Comparison of ENCODE assay signal across 26 cellular contexts in genomic region chr10:27801171-27801785, GRCh38. TPM values are rescaled to one million over a fixed set of nuclear protein-coding genes. Genes with fewer than 3 reads are reported as not detected.
"Had no signal": no experiment of that assay in that cellular context is flagged by ENCODE, and none has a peak within 500 bp of the region (broad histone marks: within the 10 kb centered on the region; RNA-seq: fewer than 3 reads in every experiment).

No MANE protein-coding gene starts in this region.

- ATAC-seq: activated CD8-positive, alpha-beta T cell treated with anti-CD3 and anti-CD28 coated beads, Interleukin-2, amount 10 ng/mL, durations not matched to agents 7 days and 5 days; activated naive CD8-positive, alpha-beta T cell treated with anti-CD3 and anti-CD28 coated beads, Interleukin-2, amount 50 U/mL, for 24 hours; body of pancreas; right lobe of liver; stimulated activated memory B cell treated with anti-CD40 and anti-IgM and Interleukin-4, amounts not matched to agents 10 μg/mL and 1 μg/mL and 100 μg/mL, for 72 hours had no signal

- H3K9me3 ChIP-seq: body of pancreas, right lobe of liver, stomach, suprapubic skin, tibial nerve, vagina had no signal

- H3K36me3 ChIP-seq: right lobe of liver, stomach, suprapubic skin, tibial nerve, vagina had no signal

- H3K4me3 ChIP-seq: body of pancreas, hepatocyte, right lobe of liver, skin epidermis, stomach, suprapubic skin, tibial nerve, vagina had no signal

- H3K27ac ChIP-seq: body of pancreas, hepatocyte, parathyroid adenoma, right lobe of liver, skin epidermis, stomach, suprapubic skin, tibial nerve, vagina had no signal

- H3K4me1 ChIP-seq: body of pancreas, parathyroid adenoma, right lobe of liver, suprapubic skin, tibial nerve, vagina had no signal

- H3K4me2 ChIP-seq: hepatocyte had no signal

- H3K9ac ChIP-seq: parathyroid adenoma had no signal

- DNase-seq: activated CD4-positive, alpha-beta T cell treated with anti-CD3 and anti-CD28 coated beads for 1 hour; activated CD4-positive, alpha-beta T cell treated with anti-CD3 and anti-CD28 coated beads, Interleukin-2, amount 50 U/mL, for 1 hour; activated CD8-positive, alpha-beta T cell treated with anti-CD3 and anti-CD28 coated beads, Interleukin-2, amount 10 ng/mL, durations not matched to agents 7 days and 5 days; activated gamma-delta T cell; activated naive CD4-positive, alpha-beta T cell treated with anti-CD3 and anti-CD28 coated beads, Interleukin-2, amount 50 U/mL, for 16 hours; activated naive CD8-positive, alpha-beta T cell treated with anti-CD3 and anti-CD28 coated beads, Interleukin-2, amount 50 U/mL, for 24 hours; body of pancreas; erythroblast; foreskin melanocyte; glutamatergic neuron; immature natural killer cell; left cardiac atrium; mesenchymal stem cell; right lobe of liver; stimulated activated CD4-positive, alpha-beta T cell treated with anti-CD3 and anti-CD28 coated beads, Interleukin-2, amount 100 ng/mL, for 24 hours; stomach had no signal

- H3K79me2 ChIP-seq: hepatocyte, parathyroid adenoma had no signal

- H3K27me3 ChIP-seq: body of pancreas, hepatocyte, right lobe of liver, tibial nerve, vagina had no signal

- H2AFZ ChIP-seq: hepatocyte, parathyroid adenoma had no signal

RNA-seq across cellular contexts. Expression of gene MKX, which starts 55.7 kb away (rescaled TPM):
- total RNA-seq: activated CD8-positive, alpha-beta T cell treated with anti-CD3 and anti-CD28 coated beads, Interleukin-2, amount 10 ng/mL, durations not matched to agents 7 days and 5 days; activated T-helper 1 cell treated with anti-CD3 and anti-CD28 coated beads, Interleukin-12 subunit alpha, Interleukin-12 subunit beta, Interleukin-2, Interleukin-4 antibody, amounts not matched to agents 30 ng/mL and 10 ng/mL and 1 ng/mL, durations not matched to agents 14 hours and 24 hours and 36 hours; mononuclear cell; pulmonary artery endothelial cell had no signal
- polyA plus RNA-seq: immature natural killer cell had no signal
